29 cellular contexts compared by ENCODE assay signal in the genomic region with DNA sequence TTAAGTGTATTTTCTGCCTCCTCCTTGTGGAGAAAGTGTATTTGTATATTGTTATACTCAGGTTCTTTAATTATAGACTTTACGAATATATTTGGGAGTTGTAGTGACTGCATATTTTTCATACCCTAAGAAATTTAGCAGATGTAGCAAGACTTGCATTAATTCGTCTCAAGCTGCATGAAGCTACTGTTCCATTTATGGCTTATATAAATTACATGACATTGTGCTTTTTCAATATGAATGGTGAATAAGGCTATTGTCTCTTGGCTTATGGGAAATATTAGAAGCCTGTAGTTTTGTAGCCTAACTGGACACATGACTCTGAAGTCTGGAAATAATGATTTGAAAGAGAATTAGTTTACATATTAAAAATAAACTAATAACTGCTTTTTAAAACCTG. TPM values are rescaled to one million over a fixed set of nuclear protein-coding genes. Genes with fewer than 3 reads are reported as not detected.
DNase-seq lines count a peak whose midpoint lies in the region; ATAC-seq and TF ChIP-seq lines count a peak whose summit lies in the region.
"Had no signal": no experiment of that assay in that cellular context is flagged by ENCODE, and none has a peak within 500 bp of the region (broad histone marks: within the 10 kb centered on the region; RNA-seq: fewer than 3 reads in every experiment).

No MANE protein-coding gene starts in this region.

- peaks cover 15% of the 10 kb centered on the region for H3K4me1 Mint-ChIP-seq in type B pancreatic cell (ENCODE audit: unreplicated experiment)
- H3K4me1 Mint-ChIP-seq in activated T-helper 17 cell treated with anti-CD3 and anti-CD28 coated beads, Interleukin-2, amount 50 U/mL, for 72 hours: no peaks in the 10 kb centered on the region
- H3K4me1 Mint-ChIP-seq: stimulated activated effector memory CD8-positive, alpha-beta T cell treated with anti-CD3 and anti-CD28 coated beads, Interleukin-12 subunit alpha, Interleukin-12 subunit beta, amount 100 ng/mL, for 72 hours had no signal

- TF ChIP-seq CTCF in LNCaP clone FGC (IDR thresholded peaks at IDR 0.05; ENCODE audit: control insufficient read depth, extremely low read depth, insufficient read depth): no peak
- peak; percentile 33 for TF ChIP-seq CTCF in type B pancreatic cell (conservative IDR thresholded peaks at IDR 0.05)
- no peak for TF ChIP-seq CTCF in gastroesophageal sphincter (IDR thresholded peaks at IDR 0.05)

- H3K4me3 ChIP-seq in LNCaP clone FGC (ENCODE audit: low read depth, low read length): peak overlapping the region; percentile 44; the same call in 1 of the 2 replicates
- H3K4me3 ChIP-seq in gastroesophageal sphincter: no peak overlapping the region
- H3K4me3 ChIP-seq: BLaER1, left ventricle myocardium inferior had no signal

- DNase-seq in LNCaP clone FGC (ENCODE audit: low read depth) (no peak), dermis blood vessel endothelial cell (peak; percentile 19), kidney glomerular epithelial cell (lab: John Stamatoyannopoulos, UW) (peak; percentile 16), type B pancreatic cell (ENCODE audit: extremely low spot score, unreplicated experiment) (no peak), iPS-NIHi11 (ENCODE audit: low spot score) (no peak)
- DNase-seq: activated gamma-delta T cell treated with Interleukin-2 at 50 U/mL for 16 hours; activated naive CD8-positive, alpha-beta T cell treated with anti-CD3 and anti-CD28 coated beads, Interleukin-2, amount 50 U/mL, for 24 hours; activated T-cell treated with anti-CD3 and anti-CD28 coated beads, Interleukin-2, amount 50 U/mL, for 4 hours; central memory CD4-positive, alpha-beta T cell; cortex of kidney; DMS79 treated with DMSO at 0.1 percent for 48 hours; endodermal cell; esophagus squamous epithelium; GDM1; HCEC 1CT; left ventricle myocardium inferior; naive thymus-derived CD8-positive, alpha-beta T cell; NCI-H1092; NCI-H187; NCI-H2171; NCI-H82; occipital lobe had no signal

- H3K36me3 Mint-ChIP-seq in type B pancreatic cell: peaks cover 4% of the 10 kb centered on the region
- no peaks in the 10 kb centered on the region for H3K36me3 Mint-ChIP-seq in activated T-helper 17 cell treated with anti-CD3 and anti-CD28 coated beads, Interleukin-2, amount 50 U/mL, for 72 hours (ENCODE audit: low read depth)
- H3K36me3 Mint-ChIP-seq: naive thymus-derived CD8-positive, alpha-beta T cell; stimulated activated effector memory CD8-positive, alpha-beta T cell treated with anti-CD3 and anti-CD28 coated beads, Interleukin-12 subunit alpha, Interleukin-12 subunit beta, amount 100 ng/mL, for 72 hours had no signal

- TF ChIP-seq POLR2A in gastroesophageal sphincter (IDR thresholded peaks at IDR 0.05): no peak

- peaks cover 0 to 13% (median 0%) of the 10 kb centered on the region in 3 donors for H3K4me1 ChIP-seq in gastroesophageal sphincter
- H3K4me1 ChIP-seq: BLaER1 had no signal

- WGBS in gastroesophageal sphincter (ENCODE audit: low coverage in 1 of 2), 2 donors: 71 to 78% methylated on average over 2 of the region's 2 CpGs

- H3K36me3 ChIP-seq in gastroesophageal sphincter: no peaks in the 10 kb centered on the region
- H3K36me3 ChIP-seq: BLaER1, esophagus squamous epithelium, left ventricle myocardium inferior, tibial nerve had no signal

- TF ChIP-seq EP300 in gastroesophageal sphincter (IDR thresholded peaks at IDR 0.05): no peak

- peak overlapping the region; percentile 95 for H3K4me3 Mint-ChIP-seq in type B pancreatic cell
- no peak overlapping the region for H3K4me3 Mint-ChIP-seq in activated T-helper 17 cell treated with anti-CD3 and anti-CD28 coated beads, Interleukin-2, amount 50 U/mL, for 72 hours
- H3K4me3 Mint-ChIP-seq: activated naive CD8-positive, alpha-beta T cell treated with anti-CD3 and anti-CD28 coated beads, Interleukin-2, amount 50 U/mL, for 24 hours; activated T-cell treated with anti-CD3 and anti-CD28 coated beads, Interleukin-2, amount 50 U/mL, for 4 hours; endodermal cell; naive thymus-derived CD8-positive, alpha-beta T cell; stimulated activated effector memory CD8-positive, alpha-beta T cell treated with anti-CD3 and anti-CD28 coated beads, Interleukin-12 subunit alpha, Interleukin-12 subunit beta, amount 100 ng/mL, for 72 hours; T-helper 1 cell treated with Interleukin-12 subunit alpha and Interleukin-12 subunit beta and Interleukin-4 antibody, amounts not matched to agents 30 μg/mL and 1 μg/mL, for 36 hours had no signal

- H3K27ac ChIP-seq in gastroesophageal sphincter: no peak overlapping the region
- H3K27ac ChIP-seq: BLaER1, left ventricle myocardium inferior, RWPE1 had no signal

- H3K9me3 Mint-ChIP-seq in type B pancreatic cell: no peaks in the 10 kb centered on the region
- H3K9me3 Mint-ChIP-seq in activated T-helper 17 cell treated with anti-CD3 and anti-CD28 coated beads, Interleukin-2, amount 50 U/mL, for 72 hours: no peaks in the 10 kb centered on the region
- H3K9me3 Mint-ChIP-seq: activated naive CD8-positive, alpha-beta T cell treated with anti-CD3 and anti-CD28 coated beads, Interleukin-2, amount 50 U/mL, for 24 hours; activated T-cell treated with anti-CD3 and anti-CD28 coated beads, Interleukin-2, amount 50 U/mL, for 4 hours; endodermal cell; naive thymus-derived CD8-positive, alpha-beta T cell; stimulated activated effector memory CD8-positive, alpha-beta T cell treated with anti-CD3 and anti-CD28 coated beads, Interleukin-12 subunit alpha, Interleukin-12 subunit beta, amount 100 ng/mL, for 72 hours; T-helper 1 cell treated with Interleukin-12 subunit alpha and Interleukin-12 subunit beta and Interleukin-4 antibody, amounts not matched to agents 30 μg/mL and 1 μg/mL, for 36 hours had no signal

- peaks cover 37% of the 10 kb centered on the region for H3K27me3 ChIP-seq in gastroesophageal sphincter
- H3K27me3 ChIP-seq: BLaER1, tibial nerve had no signal

- H3K27me3 Mint-ChIP-seq in type B pancreatic cell: peaks cover 30% of the 10 kb centered on the region
- H3K27me3 Mint-ChIP-seq in activated T-helper 17 cell treated with anti-CD3 and anti-CD28 coated beads, Interleukin-2, amount 50 U/mL, for 72 hours: peaks cover 20% of the 10 kb centered on the region

- H3K9me3 ChIP-seq in gastroesophageal sphincter: peaks cover 0 to 5% (median 0%) of the 10 kb centered on the region in 3 donors
- H3K9me3 ChIP-seq: esophagus squamous epithelium, left ventricle myocardium inferior, tibial nerve had no signal

- H3K27ac Mint-ChIP-seq in type B pancreatic cell: no peak overlapping the region
- no peak overlapping the region for H3K27ac Mint-ChIP-seq in activated T-helper 17 cell treated with anti-CD3 and anti-CD28 coated beads, Interleukin-2, amount 50 U/mL, for 72 hours
- H3K27ac Mint-ChIP-seq: activated naive CD8-positive, alpha-beta T cell treated with anti-CD3 and anti-CD28 coated beads, Interleukin-2, amount 50 U/mL, for 24 hours; endodermal cell; naive thymus-derived CD8-positive, alpha-beta T cell; stimulated activated effector memory CD8-positive, alpha-beta T cell treated with anti-CD3 and anti-CD28 coated beads, Interleukin-12 subunit alpha, Interleukin-12 subunit beta, amount 100 ng/mL, for 72 hours; T-helper 1 cell treated with Interleukin-12 subunit alpha and Interleukin-12 subunit beta and Interleukin-4 antibody, amounts not matched to agents 30 μg/mL and 1 μg/mL, for 36 hours had no signal

- ATAC-seq in gastroesophageal sphincter: no peak
- no peak for ATAC-seq in activated T-helper 17 cell treated with anti-CD3 and anti-CD28 coated beads, Interleukin-2, amount 50 U/mL, for 72 hours (replicated peaks)
- ATAC-seq: activated naive CD8-positive, alpha-beta T cell treated with anti-CD3 and anti-CD28 coated beads, Interleukin-2, amount 50 U/mL, for 24 hours; activated T-cell treated with anti-CD3 and anti-CD28 coated beads, Interleukin-2, amount 50 U/mL, for 4 hours; naive thymus-derived CD8-positive, alpha-beta T cell; stimulated activated effector memory CD8-positive, alpha-beta T cell treated with anti-CD3 and anti-CD28 coated beads, Interleukin-12 subunit alpha, Interleukin-12 subunit beta, amount 100 ng/mL, for 72 hours had no signal

RNA-seq across cellular contexts. Expression of gene ADGRG6, which starts 2.4 kb away (rescaled TPM):
- total RNA-seq in dermis blood vessel endothelial cell (42.2 and 43.4 TPM in 2 replicates), type B pancreatic cell (ENCODE audit: low replicate concordance) (26.7 and 72.3 TPM in 2 replicates), gastroesophageal sphincter (10 to 100 TPM in 3 of 4 donors, 1 to 10 TPM in 1; 8.3 to 14.4 (median 11.4) TPM)
- total RNA-seq in activated T-helper 17 cell treated with anti-CD3 and anti-CD28 coated beads, Interleukin-2, amount 50 U/mL, for 72 hours: under 1 TPM in 1 of 2 donors, not detected in 1; 0.11 TPM

Comparison
In these comparisons a context has a peak if more than half of its experiments do, and no peak if none do; other contexts are left out.
1. DNase-seq: peak in dermis blood vessel endothelial cell (single experiment) and kidney glomerular epithelial cell (single experiment); none in LNCaP clone FGC (single experiment), type B pancreatic cell (single experiment) and iPS-NIHi11 (single experiment).
2. RNA of gene ADGRG6, which starts 2.4 kb away (total RNA-seq): 42.2 to 43.4 TPM in dermis blood vessel endothelial cell, 26.7 to 72.3 TPM in type B pancreatic cell and 8.3 to 14.4 TPM in gastroesophageal sphincter; 0.11 TPM in activated T-helper 17 cell treated with anti-CD3 and anti-CD28 coated beads, Interleukin-2, amount 50 U/mL, for 72 hours; every median in the first group is over 4 times any median in the second.